ENCODE assay signal across 11 cellular contexts in genomic region chr16:50093607-50094570, GRCh38. TPM values are rescaled to one million over a fixed set of nuclear protein-coding genes. Genes with fewer than 3 reads are reported as not detected.
DNase-seq lines count a peak whose midpoint lies in the region; ATAC-seq, FAIRE-seq and TF ChIP-seq lines count a peak whose summit lies in the region.
"Had no signal": no experiment of that assay in that cellular context is flagged by ENCODE, and none has a peak within 500 bp of the region (broad histone marks: within the 10 kb centered on the region; RNA-seq: fewer than 3 reads in every experiment).

No MANE protein-coding gene starts in this region.

- H3K36me3 ChIP-seq in GM12878 (ENCODE audit: control insufficient read depth in 2 of 2, insufficient read depth in 2 of 2, low read length in 1 of 2) (no peaks in the 10 kb centered on the region; a peak in 2 of 4 replicates), right lobe of liver (peaks cover 0 to 11% (median 6%) of the 10 kb centered on the region in 4 donors), tibial nerve (peaks cover 0 to 59% (median 0%) of the 10 kb centered on the region in 3 donors)

- no peak for DNase-seq in activated T-cell treated with anti-CD3 and anti-CD28 coated beads, Interleukin-2, amount 50 U/mL, for 24 hours
- DNase-seq in activated T-cell treated with anti-CD3 and anti-CD28 coated beads for 4 hours (no peak), GM12878 (ENCODE audit: low read depth, low spot score) (no peak), right lobe of liver (peak; percentile 67 to 73 (median 72)), tibial nerve (ENCODE audit: low spot score in 2 of 2) (peak; percentile 26 to 73), glutamatergic neuron (no peak)
- DNase-seq: retina had no signal

- TF ChIP-seq EP300 in GM12878 (IDR thresholded peaks at IDR 0.05; ENCODE audit: borderline replicate concordance in 1 of 2, control insufficient read depth in 1 of 2, low read depth in 2 of 2, low read length in 2 of 2) (no peak), tibial nerve (IDR thresholded peaks at IDR 0.05) (peak; percentile 79 to 82)

- H3K4me1 Mint-ChIP-seq in activated T-cell treated with anti-CD3 and anti-CD28 coated beads, Interleukin-2, amount 50 U/mL, for 24 hours (ENCODE audit: low read depth) = peaks cover 9% of the 10 kb centered on the region
- no peaks in the 10 kb centered on the region for H3K4me1 Mint-ChIP-seq in glutamatergic neuron (ENCODE audit: low read depth, unreplicated experiment)

- in situ Hi-C loops in GM12878 (cut with MboI) = no loop called here

- H3K27me3 ChIP-seq in GM12878 (replicated peaks in 1 of 2; ENCODE audit: control insufficient read depth in 2 of 2, insufficient read depth in 2 of 2, low read length in 1 of 2) (no peaks in the 10 kb centered on the region), right lobe of liver (no peaks in the 10 kb centered on the region), tibial nerve (no peaks in the 10 kb centered on the region)

- H3K9me3 Mint-ChIP-seq in activated T-cell treated with anti-CD3 and anti-CD28 coated beads, Interleukin-2, amount 50 U/mL, for 24 hours = no peaks in the 10 kb centered on the region
- H3K9me3 Mint-ChIP-seq in glutamatergic neuron (ENCODE audit: unreplicated experiment) = no peaks in the 10 kb centered on the region

- H3K27me3 Mint-ChIP-seq in activated T-cell treated with anti-CD3 and anti-CD28 coated beads, Interleukin-2, amount 50 U/mL, for 24 hours = no peaks in the 10 kb centered on the region
- H3K27me3 Mint-ChIP-seq in glutamatergic neuron (ENCODE audit: unreplicated experiment) = peaks cover 1% of the 10 kb centered on the region

- H3K4me1 ChIP-seq in GM12878 (ENCODE audit: control insufficient read depth, insufficient read depth, low read length) (peaks cover 3% of the 10 kb centered on the region; the same call in 1 of the 2 replicates), right lobe of liver (no peaks in the 10 kb centered on the region), tibial nerve (no peaks in the 10 kb centered on the region)

- no peak overlapping the region for H2AFZ ChIP-seq in GM12878 (ENCODE audit: control insufficient read depth, low read depth, low read length)

- CTCF ChIA-PET in GM12878 (lab: Yijun Ruan, JAX) = no interaction called here

- WGBS in GM12878 (ENCODE audit: insufficient coverage, insufficient replicate concordance, low lambda C conversion rate, missing lambda C conversion rate) = 66% methylated on average over 13 of the region's 13 CpGs
- 65% methylated on average over 13 of the region's 13 CpGs for WGBS in right lobe of liver (ENCODE audit: insufficient coverage, low coverage, low lambda C conversion rate, missing lambda C conversion rate)
- WGBS in tibial nerve, 2 donors = 61 to 69% methylated on average over 13 of the region's 13 CpGs

- no TSS peak for BruUV-seq in GM12878 (replicated peaks; lab: Mats Ljungman, UMichigan)

- no peaks in the 10 kb centered on the region; the same call in 1 of the 2 replicates for H4K20me1 ChIP-seq in GM12878 (ENCODE audit: control insufficient read depth, insufficient read depth)

- H3K27ac ChIP-seq in GM12878 (ENCODE audit: control insufficient read depth, insufficient read depth) (no peak overlapping the region), right lobe of liver (peak overlapping the region; percentile 36 to 81 (median 44)), tibial nerve (peak overlapping the region in 2 of 4 donors; percentile 40 to 75)
- H3K27ac ChIP-seq: KMS-11, VCaP had no signal

- H3K9me3 ChIP-seq in GM12878 (replicated peaks; ENCODE audit: control insufficient read depth, insufficient read depth, low read length) (no peaks in the 10 kb centered on the region), right lobe of liver (no peaks in the 10 kb centered on the region), tibial nerve (no peaks in the 10 kb centered on the region)

- H3K36me3 Mint-ChIP-seq in activated T-cell treated with anti-CD3 and anti-CD28 coated beads, Interleukin-2, amount 50 U/mL, for 24 hours (ENCODE audit: low read depth) = peaks cover 63% of the 10 kb centered on the region
- H3K36me3 Mint-ChIP-seq in glutamatergic neuron (ENCODE audit: unreplicated experiment) = no peaks in the 10 kb centered on the region

- POLR2A ChIA-PET in GM12878 (lab: Charles Lee) = interaction anchor here (0.6 kb wide), 1 partner anchor 558 kb away, joined by 3 read pairs; no protein-coding TSS in a partner anchor

- intact Hi-C loops in GM12878 (cut with micrococcal nuclease; ENCODE audit: unreplicated experiment) = no loop called here
- intact Hi-C loops in right lobe of liver (cut with DNase I) = no loop called here

- TF ChIP-seq RAD21 in GM12878 (IDR thresholded peaks at IDR 0.05; ENCODE audit: insufficient read depth, low read depth, low read length) = no peak

- RAD21 ChIA-PET in GM12878 (lab: Charles Lee; ENCODE audit: unreplicated experiment) = no interaction called here

- no peak overlapping the region for H3K4me3 ChIP-seq in GM12878
- H3K4me3 ChIP-seq in right lobe of liver = no peak overlapping the region
- H3K4me3 ChIP-seq in tibial nerve = no peak overlapping the region

- ATAC-seq in GM12878 (peak; percentile 47), right lobe of liver (peak; percentile 84 to 96 (median 94)), HG02973 (IDR thresholded peaks at IDR 0.05; ENCODE audit: unreplicated experiment) (no peak), GM21619 (IDR thresholded peaks at IDR 0.05; ENCODE audit: unreplicated experiment) (no peak)

- SMC1A ChIA-PET in GM12878 (lab: Charles Lee; ENCODE audit: uncharacterized antibody, unreplicated experiment) = interaction anchor here (1.1 kb wide), 1 partner anchor 73 kb away, joined by 4 read pairs; no protein-coding TSS in a partner anchor

- H3K27ac Mint-ChIP-seq in activated T-cell treated with anti-CD3 and anti-CD28 coated beads, Interleukin-2, amount 50 U/mL, for 24 hours = peak overlapping the region; percentile 45
- H3K27ac Mint-ChIP-seq in glutamatergic neuron (ENCODE audit: unreplicated experiment) = no peak overlapping the region

- FAIRE-seq in GM12878 (lab: Jason Lieb, UNC) = no peak

- no peak overlapping the region for H3K4me2 ChIP-seq in GM12878 (ENCODE audit: control insufficient read depth, insufficient read depth)
- H3K4me2 ChIP-seq: KMS-11 had no signal

- TF ChIP-seq POLR2A in GM12878 (IDR thresholded peaks at IDR 0.05; ENCODE audit: low read depth, low read length) = no peak
- no peak for TF ChIP-seq POLR2A in right lobe of liver (IDR thresholded peaks at IDR 0.05)
- no peak for TF ChIP-seq POLR2A in tibial nerve (IDR thresholded peaks at IDR 0.05)

- no peak for TF ChIP-seq CTCF in GM12878 (IDR thresholded peaks at IDR 0.05 in 2 of 3, conservative IDR thresholded peaks at IDR 0.05 in 1 of 3; ENCODE audit: control insufficient read depth in 2 of 3, extremely low read depth in 1 of 3, insufficient read depth in 1 of 3, low read depth in 3 of 3, low read length in 3 of 3)
- no peak for TF ChIP-seq CTCF in right lobe of liver (IDR thresholded peaks at IDR 0.05)
- TF ChIP-seq CTCF in tibial nerve (IDR thresholded peaks at IDR 0.05) = no peak
- no peak for TF ChIP-seq CTCF in glutamatergic neuron (IDR thresholded peaks at IDR 0.05; ENCODE audit: partially characterized antibody, unreplicated experiment)

- no peak overlapping the region for H3K9ac ChIP-seq in GM12878 (ENCODE audit: control insufficient read depth, insufficient read depth, low read length)
- H3K9ac ChIP-seq: KMS-11 had no signal

- no peaks in the 10 kb centered on the region for H3K79me2 ChIP-seq in GM12878 (ENCODE audit: control insufficient read depth, insufficient read depth, low read length)

- H3K4me3 Mint-ChIP-seq in activated T-cell treated with anti-CD3 and anti-CD28 coated beads, Interleukin-2, amount 50 U/mL, for 24 hours = no peak overlapping the region
- H3K4me3 Mint-ChIP-seq in glutamatergic neuron (ENCODE audit: unreplicated experiment) = no peak overlapping the region

RNA-seq across cellular contexts. Expression of gene HEATR3, which starts 28.1 kb away (rescaled TPM):
- total RNA-seq in GM12878 (2013; cell fraction: nucleolus; rRNA removed) = 19.6 and 23.1 TPM in 2 replicates
- total RNA-seq in GM12878 (2014; rRNA removed) (21.9 and 23.4 TPM in 2 replicates), GM12878 (2014; rRNA removed; fragmentation: Illumina TruSeq; extraction: Trizol) (16.0 and 19.2 TPM in 2 replicates), GM12878 (2021) (20.4 and 21.6 TPM in 2 replicates), right lobe of liver (10 to 100 TPM in 5 of 6 experiments, 1 to 10 TPM in 1; 8.7 to 21.1 (median 12.2) TPM), tibial nerve (10 to 100 TPM; 24.1 to 62.7 (median 38.9) TPM), glutamatergic neuron (ENCODE audit: unreplicated experiment) (27.9 TPM)
- 12.0 TPM for polyA plus RNA-seq in GM12878 (2011; ENCODE audit: low read depth)
- polyA plus RNA-seq in GM12878 (2011; rRNA removed) (19.6 and 27.8 TPM in 2 replicates), GM12878 (2014; fragmentation: Illumina TruSeq; extraction: Trizol) (16.6 and 30.0 TPM in 2 replicates), GM12878 (2014; fragmentation: Nextera tagmentation; extraction: Ambion mirVana) (1 to 10 TPM; 1.5 to 5.0 TPM), GM12878 (2014; rRNA removed) (12.2 and 16.2 TPM in 2 replicates), GM12878 (2016; fragmentation: Nextera tagmentation; extraction: Ambion mirVana) (10 to 100 TPM; 12.5 to 12.8 TPM)
- 15.1 and 17.3 TPM in 2 replicates for polyA plus RNA-seq in GM12878 (2011; cell fraction: cytosol; rRNA removed)
- polyA plus RNA-seq in GM12878 (2011; cell fraction: nucleus; rRNA removed) = 30.1 and 30.5 TPM in 2 replicates
- polyA plus RNA-seq in GM12878 (2012) = 5.9 and 8.1 TPM in 2 replicates
- polyA minus RNA-seq in GM12878 (2011; rRNA and poly(A)+ RNA removed) = 16.6 and 21.1 TPM in 2 replicates
- 6.9 and 13.8 TPM in 2 replicates for polyA minus RNA-seq in GM12878 (2011; cell fraction: cytosol; rRNA and poly(A)+ RNA removed)
- 10.5 and 20.1 TPM in 2 replicates for polyA minus RNA-seq in GM12878 (2011; cell fraction: nucleus; rRNA and poly(A)+ RNA removed)

RNA-seq across cellular contexts. Expression of gene TENT4B, which starts 59.2 kb away (rescaled TPM):
- total RNA-seq in GM12878 (2013; cell fraction: nucleolus; rRNA removed) = 17.1 and 18.2 TPM in 2 replicates
- total RNA-seq in GM12878 (2014; rRNA removed) = 10.0 and 10.8 TPM in 2 replicates
- total RNA-seq in GM12878 (2014; rRNA removed; fragmentation: Illumina TruSeq; extraction: Trizol) = 9.8 and 10.7 TPM in 2 replicates
- 13.0 and 15.4 TPM in 2 replicates for total RNA-seq in GM12878 (2021)
- polyA plus RNA-seq in GM12878 (2011; ENCODE audit: low read depth) = 4.1 TPM
- 12.5 and 18.5 TPM in 2 replicates for polyA plus RNA-seq in GM12878 (2011; rRNA removed)
- polyA plus RNA-seq in GM12878 (2011; cell fraction: cytosol; rRNA removed) = 5.7 and 6.2 TPM in 2 replicates
- 4.8 TPM in 2 replicates for polyA plus RNA-seq in GM12878 (2011; cell fraction: nucleus; rRNA removed)
- polyA plus RNA-seq in GM12878 (2012) = 6.2 and 8.1 TPM in 2 replicates
- 13.4 and 17.0 TPM in 2 replicates for polyA plus RNA-seq in GM12878 (2014; fragmentation: Illumina TruSeq; extraction: Trizol)
- polyA plus RNA-seq in GM12878 (2014; fragmentation: Nextera tagmentation; extraction: Ambion mirVana) = 10 to 100 TPM; 11.7 to 16.7 TPM
- polyA plus RNA-seq in GM12878 (2014; rRNA removed) = 7.3 and 9.0 TPM in 2 replicates
- polyA plus RNA-seq in GM12878 (2016; fragmentation: Nextera tagmentation; extraction: Ambion mirVana) = 1 to 10 TPM; 4.4 to 8.4 TPM
- polyA minus RNA-seq in GM12878 (2011; rRNA and poly(A)+ RNA removed) = 13.0 and 20.9 TPM in 2 replicates
- polyA minus RNA-seq in GM12878 (2011; cell fraction: cytosol; rRNA and poly(A)+ RNA removed) = 8.7 and 8.8 TPM in 2 replicates
- 3.3 and 6.9 TPM in 2 replicates for polyA minus RNA-seq in GM12878 (2011; cell fraction: nucleus; rRNA and poly(A)+ RNA removed)
- 10 to 100 TPM in 1 of 6 experiments, 1 to 10 TPM in 5; 7.2 to 13.2 (median 9.3) TPM for total RNA-seq in right lobe of liver
- total RNA-seq in tibial nerve = 10 to 100 TPM; 11.7 to 18.6 (median 16.5) TPM
- total RNA-seq in glutamatergic neuron (ENCODE audit: unreplicated experiment) = 9.5 TPM

Comparison
In these comparisons a context has a peak if more than half of its experiments do, and no peak if none do; other contexts are left out.
1. DNase-seq: peak in right lobe of liver (3 of 3) and tibial nerve (2 of 2); none in activated T-cell treated with anti-CD3 and anti-CD28 coated beads, Interleukin-2, amount 50 U/mL, for 24 hours (single experiment), activated T-cell treated with anti-CD3 and anti-CD28 coated beads for 4 hours (single experiment), GM12878 (single experiment) and glutamatergic neuron (single experiment).
2. ATAC-seq: peak in GM12878 (single experiment) and right lobe of liver (4 of 4); none in HG02973 (single experiment) and GM21619 (single experiment).